10 cellular contexts compared by ENCODE assay signal in genomic region chr2:46333912-46334311, GRCh38. TPM values are rescaled to one million over a fixed set of nuclear protein-coding genes. Genes with fewer than 3 reads are reported as not detected.
A peak's percentile ranks its signal among the peaks of the same experiment; 100 is the strongest.
DNase-seq lines count a peak whose midpoint lies in the region; ATAC-seq and TF ChIP-seq lines count a peak whose summit lies in the region.
"Had no signal": no experiment of that assay in that cellular context is flagged by ENCODE, and none has a peak within 500 bp of the region (broad histone marks: within the 10 kb centered on the region; RNA-seq: fewer than 3 reads in every experiment).

No MANE protein-coding gene starts in this region.

- no peak for TF ChIP-seq EP300 in tibial nerve (IDR thresholded peaks at IDR 0.05)

- H3K4me3 ChIP-seq in brain microvascular endothelial cell (ENCODE audit: low read depth, low read length) (no peak overlapping the region), tibial nerve (no peak overlapping the region), Karpas-422 (ENCODE audit: low read length) (no peak overlapping the region)

- TF ChIP-seq CTCF in brain microvascular endothelial cell (IDR thresholded peaks at IDR 0.05; ENCODE audit: low read depth, low read length, missing control alignments), result peak; percentile 58
- TF ChIP-seq CTCF in tibial nerve (IDR thresholded peaks at IDR 0.05), result peak; percentile 5 to 33 (median 18)

- ATAC-seq in GM21786 (IDR thresholded peaks at IDR 0.05; ENCODE audit: unreplicated experiment), result no peak
- ATAC-seq: T-cell had no signal

- no peak overlapping the region for H3K4me2 ChIP-seq in Karpas-422 (ENCODE audit: low read depth, low read length, poor library complexity, severe bottlenecking)

- in situ Hi-C loops in brain microvascular endothelial cell (cut with HindIII; ENCODE audit: low pct_ligation_motif_present, low sequenced_read_pairs), result no loop called here

- H3K9me3 ChIP-seq in tibial nerve, result no peaks in the 10 kb centered on the region
- H3K9me3 ChIP-seq in Karpas-422 (ENCODE audit: low read length), result no peaks in the 10 kb centered on the region

- no peaks in the 10 kb centered on the region for H4K20me1 ChIP-seq in Karpas-422 (ENCODE audit: insufficient read depth, low read depth, low read length)

- DNase-seq in DMS53 (lab: John Stamatoyannopoulos, UW) (peak; percentile 49), DMS53 treated with DMSO at 0.1 percent for 48 hours (lab: John Stamatoyannopoulos, UW; ENCODE audit: unreplicated experiment) (no peak), brain microvascular endothelial cell (no peak), tibial nerve (ENCODE audit: low spot score in 2 of 2) (no peak), Karpas-422 (no peak)
- DNase-seq in stimulated activated CD4-positive, alpha-beta T cell treated with anti-CD3 and anti-CD28 coated beads, Interleukin-2, amount 100 ng/mL, for 24 hours, result no peak
- DNase-seq: NCI-H1105 treated with DMSO at 0.1 percent for 48 hours, T-cell had no signal

- no peak overlapping the region for H2AFZ ChIP-seq in Karpas-422 (ENCODE audit: low read length)

- H3K36me3 ChIP-seq in brain microvascular endothelial cell (replicated peaks), result no peaks in the 10 kb centered on the region
- H3K36me3 ChIP-seq in tibial nerve, result no peaks in the 10 kb centered on the region
- H3K36me3 ChIP-seq in Karpas-422 (ENCODE audit: insufficient read depth, low read length), result no peaks in the 10 kb centered on the region

- H3K9ac ChIP-seq in Karpas-422 (ENCODE audit: low read length), result no peak overlapping the region

- H3K27me3 ChIP-seq in brain microvascular endothelial cell (replicated peaks) (no peaks in the 10 kb centered on the region), layer of hippocampus (ENCODE audit: control insufficient read depth, insufficient read depth, low read length) (no peaks in the 10 kb centered on the region), tibial nerve (no peaks in the 10 kb centered on the region), Karpas-422 (ENCODE audit: low read length) (no peaks in the 10 kb centered on the region)

- H3K27ac ChIP-seq in brain microvascular endothelial cell (peak overlapping the region; percentile 94), layer of hippocampus (ENCODE audit: low read depth, low read length) (peak overlapping the region; percentile 78), tibial nerve (peak overlapping the region; percentile 78 to 94 (median 85)), Karpas-422 (ENCODE audit: low read length) (no peak overlapping the region)

- H3K4me1 ChIP-seq in tibial nerve (peaks cover 0 to 95% (median 62%) of the 10 kb centered on the region in 4 donors), Karpas-422 (ENCODE audit: low read length) (no peaks in the 10 kb centered on the region)

- no peaks in the 10 kb centered on the region for H3K9me2 ChIP-seq in Karpas-422 (replicated peaks; ENCODE audit: insufficient read depth, low read length)

- 85 to 86% methylated on average over 4 of the region's 4 CpGs for WGBS in tibial nerve, 2 donors

- no peak for TF ChIP-seq POLR2A in tibial nerve (IDR thresholded peaks at IDR 0.05)

- H3K79me2 ChIP-seq in Karpas-422 (ENCODE audit: low read length), result no peaks in the 10 kb centered on the region

RNA-seq across cellular contexts. Expression of gene EPAS1, which starts 36.7 kb away (rescaled TPM):
- 100 to 1,000 TPM; 110 to 451 (median 231) TPM for total RNA-seq in tibial nerve
- total RNA-seq in Karpas-422 (2014; rRNA removed; shearing (Covaris generic); ENCODE audit: low replicate concordance), result not detected in 2 replicates

Comparison
In these comparisons a context has a peak if more than half of its experiments do, and no peak if none do; other contexts are left out.
1. RNA of gene EPAS1, which starts 36.7 kb away (total RNA-seq): 110 to 451 TPM in tibial nerve; not detected in Karpas-422; every median in the first group is over 100 times any median in the second.